Comparison of ENCODE assay signal across 6 cellular contexts in genomic region chr4:79747252-79747651, GRCh38.
"Had no signal": no experiment of that assay in that cellular context is flagged by ENCODE, and none has a peak within 500 bp of the region (broad histone marks: within the 10 kb centered on the region; RNA-seq: fewer than 3 reads in every experiment).

No MANE protein-coding gene starts in this region.

- H3K36me3 ChIP-seq: HAP-1 had no signal

- H3K4me1 ChIP-seq: HAP-1 had no signal

- H3K4me3 ChIP-seq: GM23248, HAP-1 had no signal

- H3K9ac ChIP-seq: GM23248 had no signal

- H3K9me3 ChIP-seq: HAP-1 had no signal

- H3K27ac ChIP-seq: GM23248, HL-60 had no signal

- DNase-seq: GM23248, GOT3, H7, HFFc6 had no signal

- H2AFZ ChIP-seq: GM23248 had no signal
